Comparison of ENCODE assay signal across 19 cellular contexts in genomic region chr1:204284929-204285328, GRCh38.
"Had no signal": no experiment of that assay in that cellular context is flagged by ENCODE, and none has a peak within 500 bp of the region (broad histone marks: within the 10 kb centered on the region; RNA-seq: fewer than 3 reads in every experiment).

No MANE protein-coding gene starts in this region.

- H3K9me3 ChIP-seq: pancreas, right lobe of liver, suprapubic skin, thyroid gland had no signal

- H3K27ac ChIP-seq: brain microvascular endothelial cell, skin epidermis, suprapubic skin, thyroid gland had no signal

- H3K36me3 ChIP-seq: brain microvascular endothelial cell, pancreas, suprapubic skin, thyroid gland had no signal

- ATAC-seq: left colon; natural killer cell treated with Interleukin-12 subunit alpha and Interleukin-12 subunit beta and Interleukin-15 and Interleukin-18, amount 100 ng/mL, for 72 hours; right lobe of liver had no signal

- H3K27me3 ChIP-seq: pancreas, right lobe of liver, suprapubic skin, thyroid gland had no signal

- H3K4me1 ChIP-seq: thyroid gland had no signal

- H3K4me3 ChIP-seq: coronary artery, pancreas, skin epidermis, suprapubic skin, thyroid gland had no signal

- DNase-seq: brain microvascular endothelial cell; central memory CD4-positive, alpha-beta T cell; effector CD4-positive, alpha-beta T cell; endodermal cell; erythroblast; foreskin melanocyte; head of caudate nucleus; kidney; left colon; occipital lobe; right lobe of liver; stimulated activated CD4-positive, alpha-beta T cell treated with anti-CD3 and anti-CD28 coated beads, Interleukin-2, amount 100 ng/mL, for 24 hours; stimulated activated naive CD4-positive, alpha-beta T cell treated with Interleukin-2 at 50 U/mL for 16 hours had no signal
